ENCODE assay signal across 9 cellular contexts in genomic region chr1:172167801-172168596, GRCh38.
DNase-seq lines count a peak whose midpoint lies in the region; ATAC-seq, FAIRE-seq and TF ChIP-seq lines count a peak whose summit lies in the region.
"Had no signal": no experiment of that assay in that cellular context is flagged by ENCODE, and none has a peak within 500 bp of the region (broad histone marks: within the 10 kb centered on the region; RNA-seq: fewer than 3 reads in every experiment).

No MANE protein-coding gene starts in this region.

- DNase-seq in GM04503 (ENCODE audit: low read depth) (peak; percentile 67), NCI-H774 (lab: John Stamatoyannopoulos, UW) (peak; percentile 34), fibroblast of mammary gland (ENCODE audit: low read depth) (peak; percentile 94), pancreas (peak in 2 of 6 donors; percentile 15 to 18), SIG-M5 (lab: John Stamatoyannopoulos, UW) (no peak)
- no peak for DNase-seq in effector memory CD4-positive, alpha-beta T cell
- DNase-seq in stimulated activated CD4-positive, alpha-beta T cell treated with anti-CD3 and anti-CD28 coated beads, Interleukin-2, amount 100 ng/mL, for 24 hours, result no peak
- DNase-seq: effector memory CD8-positive, alpha-beta T cell had no signal

- no peaks in the 10 kb centered on the region for H3K27me3 ChIP-seq in pancreas
- H3K27me3 ChIP-seq in effector memory CD4-positive, alpha-beta T cell (replicated peaks; ENCODE audit: control insufficient read depth, insufficient read depth, low read length, poor library complexity, severe bottlenecking), result no peaks in the 10 kb centered on the region

- TF ChIP-seq CTCF in fibroblast of mammary gland (conservative IDR thresholded peaks at IDR 0.05; ENCODE audit: control insufficient read depth, insufficient read depth, low read depth, low read length) (no peak), pancreas (IDR thresholded peaks at IDR 0.05) (no peak)

- H3K4me3 ChIP-seq in fibroblast of mammary gland (ENCODE audit: control insufficient read depth, low read depth, low read length) (no peak overlapping the region), pancreas (no peak overlapping the region)
- no peak overlapping the region for H3K4me3 ChIP-seq in effector memory CD4-positive, alpha-beta T cell (ENCODE audit: insufficient read depth, low read depth, low read length, poor library complexity, severe bottlenecking)

- intact Hi-C loops in pancreas (cut with DNase I), result no loop called here

- H3K27ac ChIP-seq in pancreas, result peak overlapping the region in 2 of 4 donors; percentile 20 to 38
- no peak overlapping the region for H3K27ac ChIP-seq in effector memory CD4-positive, alpha-beta T cell (ENCODE audit: insufficient read depth, low read length, poor library complexity, severe bottlenecking)

- no peaks in the 10 kb centered on the region for H3K36me3 ChIP-seq in pancreas
- H3K36me3 ChIP-seq in effector memory CD4-positive, alpha-beta T cell (ENCODE audit: control insufficient read depth, insufficient read depth, low read length), result no peaks in the 10 kb centered on the region

- H3K4me1 ChIP-seq in pancreas, result peaks cover 8 to 12% (median 11%) of the 10 kb centered on the region in 3 donors
- no peaks in the 10 kb centered on the region for H3K4me1 ChIP-seq in effector memory CD4-positive, alpha-beta T cell (ENCODE audit: control insufficient read depth, insufficient read depth, low read length, poor library complexity, severe bottlenecking)

- ATAC-seq in pancreas, result peak; percentile 66 to 89 (median 86)
- ATAC-seq in HG03521 (IDR thresholded peaks at IDR 0.05; ENCODE audit: unreplicated experiment), result no peak
- ATAC-seq: effector memory CD8-positive, alpha-beta T cell had no signal

- H3K9me3 ChIP-seq in pancreas, result no peaks in the 10 kb centered on the region
- H3K9me3 ChIP-seq in effector memory CD4-positive, alpha-beta T cell (ENCODE audit: control insufficient read depth, low read length), result no peaks in the 10 kb centered on the region

- 8 to 9% methylated on average over 4 of the region's 4 CpGs for WGBS in pancreas, 2 donors

- FAIRE-seq in pancreas (lab: Jason Lieb, UNC), result no peak

Comparison
In these comparisons a context has a peak if more than half of its experiments do, and no peak if none do; other contexts are left out.
1. DNase-seq: peak in GM04503 (single experiment), NCI-H774 (single experiment) and fibroblast of mammary gland (single experiment); none in effector memory CD4-positive, alpha-beta T cell (0 of 3), stimulated activated CD4-positive, alpha-beta T cell treated with anti-CD3 and anti-CD28 coated beads, Interleukin-2, amount 100 ng/mL, for 24 hours (0 of 2) and SIG-M5 (single experiment).